28 cellular contexts compared by ENCODE assay signal in genomic region chr7:130112662-130113425, GRCh38. TPM values are rescaled to one million over a fixed set of nuclear protein-coding genes. Genes with fewer than 3 reads are reported as not detected.
DNase-seq lines count a peak whose midpoint lies in the region; ATAC-seq and TF ChIP-seq lines count a peak whose summit lies in the region.
"Had no signal": no experiment of that assay in that cellular context is flagged by ENCODE, and none has a peak within 500 bp of the region (broad histone marks: within the 10 kb centered on the region; RNA-seq: fewer than 3 reads in every experiment).

No MANE protein-coding gene starts in this region.

- peaks cover 4 to 7% of the 10 kb centered on the region in 2 donors for H3K36me3 Mint-ChIP-seq in naive B cell
- peaks cover 9% of the 10 kb centered on the region for H3K36me3 Mint-ChIP-seq in T-cell

- DNase-seq in MM.1S = no peak
- no peak for DNase-seq in body of pancreas
- DNase-seq in naive B cell = no peak
- DNase-seq in activated T-cell treated with anti-CD3 and anti-CD28 coated beads for 4 hours = no peak
- DNase-seq in SW 1271 (lab: John Stamatoyannopoulos, UW) = no peak
- no peak for DNase-seq in T-cell
- DNase-seq in NCI-H146 (lab: John Stamatoyannopoulos, UW) = no peak
- DNase-seq: activated CD4-positive, alpha-beta T cell treated with anti-CD3 and anti-CD28 coated beads, Interleukin-2, amount 50 U/mL, for 48 hours; activated T-cell treated with anti-CD3 and anti-CD28 coated beads, Interleukin-2, amount 50 U/mL, for 72 hours; central memory CD4-positive, alpha-beta T cell; GOT3; head of caudate nucleus; lower lobe of right lung; NCI-H2029; NCI-H526; NK-92 treated with Interleukin-12 subunit alpha and Interleukin-12 subunit beta, amount 100 ng/mL, for 24 hours; PC-3; right cardiac atrium; spleen; stimulated activated CD4-positive, alpha-beta T cell treated with anti-CD3 and anti-CD28 coated beads, Interleukin-2, amount 100 ng/mL, for 24 hours; stomach; thyroid gland had no signal

- H3K4me3 Mint-ChIP-seq in naive B cell (peak overlapping the region in 3 of 8 donors; percentile 19 to 80 (median 50)), T-cell (no peak overlapping the region)
- H3K4me3 Mint-ChIP-seq: activated T-cell treated with anti-CD3 and anti-CD28 coated beads, Interleukin-2, amount 50 U/mL, for 72 hours; dendritic cell treated with granulocyte-macrophage colony-stimulating factor and Interleukin-4, amounts not matched to agents 40 ng/mL and 50 ng/mL, for 4 days; neural crest cell; T-helper 1 cell treated with Interleukin-12 subunit alpha and Interleukin-12 subunit beta and Interleukin-4 antibody, amounts not matched to agents 30 μg/mL and 1 μg/mL, for 36 hours had no signal

- H3K4me1 Mint-ChIP-seq in naive B cell (peaks cover 16 to 33% (median 30%) of the 10 kb centered on the region in 3 donors), T-cell (peaks cover 0 to 7% (median 0%) of the 10 kb centered on the region in 3 donors)
- H3K4me1 Mint-ChIP-seq: neural crest cell had no signal

- peaks cover 21% of the 10 kb centered on the region for H3F3A ChIP-seq in MM.1S (ENCODE audit: insufficient read depth, low read length)

- intact Hi-C loops in body of pancreas (cut with DNase I) = no loop called here

- H3K36me3 ChIP-seq in MM.1S (replicated peaks; ENCODE audit: insufficient read depth, low read length) (no peaks in the 10 kb centered on the region), body of pancreas (replicated peaks in 1 of 2; ENCODE audit: insufficient read depth in 1 of 2, low read depth in 2 of 2) (no peaks in the 10 kb centered on the region)
- H3K36me3 ChIP-seq: lower lobe of right lung, stomach, thyroid gland had no signal

- no peaks in the 10 kb centered on the region for H3K9me3 ChIP-seq in MM.1S (replicated peaks; ENCODE audit: insufficient read depth, low read length)
- H3K9me3 ChIP-seq in body of pancreas = no peaks in the 10 kb centered on the region
- H3K9me3 ChIP-seq: lower lobe of right lung, stomach, thyroid gland had no signal

- CTCF ChIA-PET in T-cell (lab: Charles Lee) = no interaction called here

- H3K4me2 ChIP-seq in MM.1S (ENCODE audit: low read depth, low read length) = peak overlapping the region; percentile 44
- H3K4me2 ChIP-seq: KMS-11 had no signal

- TF ChIP-seq CTCF in MM.1S (IDR thresholded peaks at IDR 0.05; ENCODE audit: low read length) (no peak), body of pancreas (IDR thresholded peaks at IDR 0.05) (no peak)

- no peaks in the 10 kb centered on the region for H3K27me3 ChIP-seq in MM.1S (replicated peaks; ENCODE audit: insufficient read depth, low read length)
- H3K27me3 ChIP-seq in body of pancreas = no peaks in the 10 kb centered on the region
- H3K27me3 ChIP-seq: spleen, stomach, thyroid gland had no signal

- H3K79me2 ChIP-seq in MM.1S (ENCODE audit: low read length) = no peaks in the 10 kb centered on the region

- H3K9me3 Mint-ChIP-seq in naive B cell = peaks cover 0 to 4% (median 2%) of the 10 kb centered on the region in 7 donors
- H3K9me3 Mint-ChIP-seq in T-cell = no peaks in the 10 kb centered on the region
- H3K9me3 Mint-ChIP-seq: activated T-cell treated with anti-CD3 and anti-CD28 coated beads, Interleukin-2, amount 50 U/mL, for 72 hours; dendritic cell treated with granulocyte-macrophage colony-stimulating factor and Interleukin-4, amounts not matched to agents 40 ng/mL and 50 ng/mL, for 4 days; T-helper 1 cell treated with Interleukin-12 subunit alpha and Interleukin-12 subunit beta and Interleukin-4 antibody, amounts not matched to agents 30 μg/mL and 1 μg/mL, for 36 hours had no signal

- H3K9ac ChIP-seq in MM.1S (ENCODE audit: low read length) = no peak overlapping the region
- H3K9ac ChIP-seq: KMS-11 had no signal

- H4K20me1 ChIP-seq in MM.1S (ENCODE audit: insufficient read depth, low read length) = no peaks in the 10 kb centered on the region

- H3K27ac Mint-ChIP-seq in naive B cell = peak overlapping the region in 5 of 6 donors; percentile 7 to 85 (median 74)
- H3K27ac Mint-ChIP-seq in T-cell = no peak overlapping the region
- H3K27ac Mint-ChIP-seq: activated T-cell treated with anti-CD3 and anti-CD28 coated beads, Interleukin-2, amount 50 U/mL, for 72 hours; dendritic cell treated with granulocyte-macrophage colony-stimulating factor and Interleukin-4, amounts not matched to agents 40 ng/mL and 50 ng/mL, for 4 days; T-helper 1 cell treated with Interleukin-12 subunit alpha and Interleukin-12 subunit beta and Interleukin-4 antibody, amounts not matched to agents 30 μg/mL and 1 μg/mL, for 36 hours had no signal

- H3K4me3 ChIP-seq in MM.1S (ENCODE audit: low read length) (no peak overlapping the region), body of pancreas (no peak overlapping the region)
- H3K4me3 ChIP-seq: lower lobe of right lung, spleen, stomach, thyroid gland had no signal

- H3K27me3 Mint-ChIP-seq in naive B cell (no peaks in the 10 kb centered on the region), T-cell (no peaks in the 10 kb centered on the region)
- H3K27me3 Mint-ChIP-seq: dendritic cell treated with granulocyte-macrophage colony-stimulating factor and Interleukin-4, amounts not matched to agents 40 ng/mL and 50 ng/mL, for 4 days had no signal

- ATAC-seq in body of pancreas (no peak), naive B cell (ENCODE audit: low read depth in 2 of 2) (no peak), T-cell (replicated peaks in 1 of 4) (no peak)
- ATAC-seq: activated CD4-positive, CD25-positive, alpha-beta regulatory T cell treated with anti-CD3 and anti-CD28 coated beads, Interleukin-2, amount 50 U/mL, for 24 hours; activated T-cell treated with anti-CD3 and anti-CD28 coated beads, Interleukin-2, amount 50 U/mL, for 72 hours; esophagus mucosa; lower lobe of right lung; PC-3; right cardiac atrium had no signal

- H2AFZ ChIP-seq in MM.1S (ENCODE audit: low read length) = no peak overlapping the region

- POLR2A ChIA-PET in T-cell (lab: Charles Lee) = no interaction called here

- H3K4me1 ChIP-seq in MM.1S (ENCODE audit: low read length) (peaks cover 33% of the 10 kb centered on the region), body of pancreas (peaks cover 29% of the 10 kb centered on the region)
- H3K4me1 ChIP-seq: lower lobe of right lung, thyroid gland had no signal

- no peak for TF ChIP-seq POLR2A in body of pancreas (IDR thresholded peaks at IDR 0.05)

- no peaks in the 10 kb centered on the region for H3K9me2 ChIP-seq in MM.1S (replicated peaks; ENCODE audit: insufficient read depth, low read length)

- H3K27ac ChIP-seq in MM.1S (ENCODE audit: low read length) (peak overlapping the region; percentile 7; the same call in 1 of the 2 replicates), body of pancreas (peak overlapping the region in 3 of 4 donors; percentile 35 to 60 (median 59))
- H3K27ac ChIP-seq: KMS-11, lower lobe of right lung, stomach, thyroid gland had no signal

- 42 to 44% methylated on average over 4 of the region's 4 CpGs for WGBS in body of pancreas, 2 donors

RNA-seq across cellular contexts. Expression of gene KLHDC10, which starts 42.5 kb away (rescaled TPM):
- 10 to 100 TPM; 10.5 to 15.6 TPM for total RNA-seq in body of pancreas
- polyA plus RNA-seq in naive B cell (ENCODE audit: low read depth in 6 of 6) = 1 to 10 TPM; 1.4 to 6.5 (median 3.5) TPM
- total RNA-seq in T-cell = 10 to 100 TPM; 15.2 to 20.5 (median 16.4) TPM

Comparison
In these comparisons a context has a peak if more than half of its experiments do, and no peak if none do; other contexts are left out.
1. H3K27ac Mint-ChIP-seq: peak in naive B cell (5 of 6); none in T-cell (0 of 2).